In the genomic region with DNA sequence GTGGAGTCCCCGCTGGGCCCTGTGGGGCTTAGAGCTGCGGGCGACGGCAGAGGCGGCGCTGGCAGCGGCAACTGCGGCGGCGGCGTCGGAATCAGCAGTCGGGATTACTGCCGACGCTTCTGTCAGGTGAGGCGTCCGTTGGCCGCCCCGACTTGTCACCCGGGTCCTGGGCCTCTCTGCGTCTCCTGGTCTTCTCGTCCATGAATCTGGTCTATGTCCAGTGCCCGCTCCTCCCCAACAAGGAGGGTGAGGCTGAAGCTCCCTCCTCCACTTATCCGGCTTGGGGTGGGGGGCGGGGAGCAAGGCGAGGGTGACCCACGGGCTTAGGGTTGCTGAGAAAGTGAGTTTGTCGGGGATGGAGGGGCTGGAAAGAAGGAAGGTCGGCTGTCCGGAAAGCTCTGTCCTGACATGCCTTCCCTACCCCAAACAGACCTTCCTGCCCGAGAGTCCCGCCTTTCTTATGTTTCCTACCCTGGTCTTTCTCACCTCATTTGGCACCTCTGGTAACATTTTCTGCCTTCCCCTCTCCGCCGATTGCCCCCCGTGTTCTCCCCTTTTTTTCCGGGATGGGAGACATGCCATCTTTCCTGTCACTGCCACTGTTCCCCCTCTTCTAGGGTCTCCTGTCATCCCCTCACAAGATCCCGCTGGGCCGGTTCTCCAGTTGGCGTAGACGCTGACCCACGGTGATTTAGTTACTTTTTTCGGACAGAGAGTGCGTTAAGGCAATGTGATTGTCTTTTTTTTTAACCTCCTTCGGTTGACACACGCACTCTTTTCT, we compare ENCODE assay signal across 8 cellular contexts. TPM values are rescaled to one million over a fixed set of nuclear protein-coding genes. Genes with fewer than 3 reads are reported as not detected.
DNase-seq lines count a peak whose midpoint lies in the region; ATAC-seq and TF ChIP-seq lines count a peak whose summit lies in the region.

No MANE protein-coding gene starts in this region.

- H3K36me3 Mint-ChIP-seq in WTC11 = peaks cover 24% of the 10 kb centered on the region

- H3K9me3 Mint-ChIP-seq in WTC11 = no peaks in the 10 kb centered on the region

- DNase-seq in AG20443 (ENCODE audit: low spot score) (peak; percentile 17), WTC11 (ENCODE audit: low spot score) (no peak), fibroblast of villous mesenchyme (ENCODE audit: low read depth) (peak; percentile 14), omental fat pad (ENCODE audit: low spot score) (no peak), NCI-H2171 treated with DMSO at 0.1 percent for 48 hours (lab: John Stamatoyannopoulos, UW) (no peak)

- POLR2A ChIA-PET in WTC11 (lab: Charles Lee) = interaction anchor here (0.7 to 1.1 kb wide), 4 partner anchors 9 to 1226 kb away, joined by 3 to 4 read pairs (median 3); no protein-coding TSS in a partner anchor

- H3K4me3 Mint-ChIP-seq in WTC11 = peak overlapping the region; percentile 96

- CTCF ChIA-PET in WTC11 (lab: Charles Lee) = interaction anchor here (1.5 kb wide), 1 partner anchor 54 kb away, joined by 4 read pairs; no protein-coding TSS in a partner anchor

- H3K27me3 Mint-ChIP-seq in WTC11 (ENCODE audit: low read depth) = no peaks in the 10 kb centered on the region

- TF ChIP-seq CTCF in WTC11 (IDR thresholded peaks at IDR 0.05) = no peak
- TF ChIP-seq CTCF in fibroblast of villous mesenchyme (IDR thresholded peaks at IDR 0.05; ENCODE audit: insufficient read depth, low read depth, low read length) = no peak
- TF ChIP-seq CTCF in omental fat pad (IDR thresholded peaks at IDR 0.05) = no peak

- H3K27ac Mint-ChIP-seq in WTC11 = peak overlapping the region; percentile 77

- H3K4me1 Mint-ChIP-seq in WTC11 = peaks cover 22% of the 10 kb centered on the region

- peak overlapping the region; percentile 94 for H3K4me3 ChIP-seq in fibroblast of villous mesenchyme (ENCODE audit: low read depth, low read length)

- ATAC-seq in GM18520 (IDR thresholded peaks at IDR 0.05; ENCODE audit: unreplicated experiment) (peak; percentile 2), HG03103 (IDR thresholded peaks at IDR 0.05; ENCODE audit: low read depth, unreplicated experiment) (peak; percentile 3), WTC11 (peak; percentile 3), omental fat pad (ENCODE audit: low FRiP score) (peak; percentile 36), HG02973 (IDR thresholded peaks at IDR 0.05; ENCODE audit: unreplicated experiment) (no peak)

TF ChIP-seq in WTC11, 78 proteins besides CTCF, POLR2A, EP300 and RAD21:
- no peak for TF ChIP-seq ZNF671 (CRISPR knock-in tag; IDR thresholded peaks at IDR 0.05)
- TF ChIP-seq FOXK1 (CRISPR knock-in tag; IDR thresholded peaks at IDR 0.05) = peak; percentile 32; the same call in 1 of the 2 replicates

RNA-seq across cellular contexts. Expression of gene ZNF654, which starts 0.5 kb away (rescaled TPM):
- total RNA-seq in WTC11 (2021) = 7.0 to 10.0 TPM (median 8.3 TPM) in 3 replicates
- total RNA-seq in fibroblast of villous mesenchyme = 13.2 and 20.7 TPM in 2 replicates
- 10 to 100 TPM; 12.5 to 19.2 (median 16.0) TPM for total RNA-seq in omental fat pad

RNA-seq across cellular contexts. Expression of gene CGGBP1, which starts 0.8 kb away (rescaled TPM):
- total RNA-seq in WTC11 (2021) (57.6 to 61.3 TPM (median 60.7 TPM) in 3 replicates), fibroblast of villous mesenchyme (55.7 and 81.2 TPM in 2 replicates), omental fat pad (10 to 100 TPM; 48.4 to 87.5 (median 60.7) TPM)

Comparison
In these comparisons a context has a peak if more than half of its experiments do, and no peak if none do; other contexts are left out.
1. DNase-seq: peak in AG20443 (single experiment) and fibroblast of villous mesenchyme (single experiment); none in WTC11 (single experiment), omental fat pad (single experiment) and NCI-H2171 treated with DMSO at 0.1 percent for 48 hours (single experiment).